16 cellular contexts compared by ENCODE assay signal in the genomic region with DNA sequence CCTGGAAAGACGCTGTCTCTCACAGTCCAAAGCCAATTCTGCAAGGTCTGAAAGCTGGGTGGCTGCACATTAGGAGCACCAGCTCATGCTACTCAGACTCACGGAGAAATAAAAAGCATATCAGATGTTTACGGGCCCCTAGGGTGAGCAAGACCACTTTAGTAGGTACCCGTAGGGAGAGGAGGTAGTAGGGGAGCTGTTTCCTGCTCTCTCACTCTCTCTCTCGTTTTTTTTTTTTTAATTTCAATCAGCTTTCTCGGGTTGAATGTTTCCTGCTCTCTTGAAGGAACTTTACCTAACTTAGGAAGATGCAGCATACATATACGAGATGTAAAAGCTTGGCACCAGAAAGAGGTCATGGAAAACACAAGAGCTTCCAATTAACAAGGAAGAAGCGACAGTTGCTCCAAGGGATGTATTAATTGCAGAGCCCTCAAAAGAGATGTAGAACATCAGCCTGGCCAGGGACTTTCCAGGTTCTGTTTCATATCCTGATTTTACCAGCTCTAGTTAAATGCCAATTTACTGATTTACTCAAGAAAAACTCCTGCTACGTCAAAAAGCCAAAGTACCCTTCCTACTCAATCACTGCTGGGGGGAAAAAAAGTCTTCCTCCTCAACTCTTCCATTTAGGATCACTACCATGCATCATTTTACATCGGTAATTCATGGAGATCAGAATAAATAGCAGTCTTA. TPM values are rescaled to one million over a fixed set of nuclear protein-coding genes. Genes with fewer than 3 reads are reported as not detected.
DNase-seq lines count a peak whose midpoint lies in the region; ATAC-seq and TF ChIP-seq lines count a peak whose summit lies in the region.
"Had no signal": no experiment of that assay in that cellular context is flagged by ENCODE, and none has a peak within 500 bp of the region (broad histone marks: within the 10 kb centered on the region; RNA-seq: fewer than 3 reads in every experiment).

No MANE protein-coding gene starts in this region.

- H3K9me3 ChIP-seq in T-helper 17 cell (ENCODE audit: control insufficient read depth, low read length, poor library complexity, severe bottlenecking) (no peaks in the 10 kb centered on the region), iPS-20b (ENCODE audit: insufficient read depth, low read depth, low read length) (no peaks in the 10 kb centered on the region), heart left ventricle (no peaks in the 10 kb centered on the region)

- peaks cover 57% of the 10 kb centered on the region for H3K27me3 Mint-ChIP-seq in T-helper 17 cell

- H3K36me3 Mint-ChIP-seq in T-helper 17 cell (ENCODE audit: low read depth), result no peaks in the 10 kb centered on the region

- peak overlapping the region; percentile 92 for H3K4me3 Mint-ChIP-seq in T-helper 17 cell

- no peak overlapping the region for H3K9ac ChIP-seq in iPS-20b (ENCODE audit: low read depth, low read length)

- no peak for TF ChIP-seq POLR2A in heart left ventricle (IDR thresholded peaks at IDR 0.05)

- intact Hi-C loops in heart left ventricle (cut with DNase I), result no loop called here

- H3K27me3 ChIP-seq in iPS-20b (ENCODE audit: insufficient read depth, low read length) (peaks cover 76% of the 10 kb centered on the region), H7 (ENCODE audit: control insufficient read depth, insufficient read depth, low read length) (peaks cover 15% of the 10 kb centered on the region), heart left ventricle (peaks cover 9 to 77% (median 33%) of the 10 kb centered on the region in 9 donors)

- WGBS in heart left ventricle, 4 donors, result 54 to 61% (median 55%) methylated on average over 10 of the region's 10 CpGs

- H3K27ac ChIP-seq in iPS-20b (ENCODE audit: low read length) (no peak overlapping the region), heart left ventricle (no peak overlapping the region)

- H3K36me3 ChIP-seq in iPS-20b (ENCODE audit: insufficient read depth, low read depth, low read length) (no peaks in the 10 kb centered on the region), H7 (replicated peaks; ENCODE audit: control insufficient read depth, insufficient read depth, low read length) (no peaks in the 10 kb centered on the region), heart left ventricle (no peaks in the 10 kb centered on the region)

- peaks cover 41% of the 10 kb centered on the region for H3K4me1 Mint-ChIP-seq in T-helper 17 cell

- ATAC-seq in T-helper 17 cell (no peak), heart left ventricle (no peak)

- H3K4me3 ChIP-seq in GM12875 (ENCODE audit: low read depth, low read length), result peak overlapping the region; percentile 46
- 0 out of 2 replicates have a peak overlapping the region, but pooled peaks have one; percentile 76 for H3K4me3 ChIP-seq in iPS-20b (ENCODE audit: low read length)
- no peak overlapping the region for H3K4me3 ChIP-seq in H7 (ENCODE audit: insufficient read depth, low read depth, low read length)
- H3K4me3 ChIP-seq in heart left ventricle, result no peak overlapping the region

- DNase-seq in CD1c-positive myeloid dendritic cell (ENCODE audit: extremely low spot score), result peak; percentile 64
- DNase-seq in T-helper 17 cell, result no peak
- no peak for DNase-seq in H7
- no peak for DNase-seq in anterior cingulate cortex (lab: John Stamatoyannopoulos, UW)
- DNase-seq in DMS79 (lab: John Stamatoyannopoulos, UW), result no peak
- DNase-seq in heart left ventricle, result no peak
- DNase-seq: stimulated activated CD4-positive, alpha-beta T cell treated with anti-CD3 and anti-CD28 coated beads, Interleukin-4, amount 100 ng/mL, for 1 hour; T1000 had no signal

- no peaks in the 10 kb centered on the region; the same call in 1 of the 2 replicates for H3K4me1 ChIP-seq in iPS-20b (ENCODE audit: insufficient read depth, low read length)
- peaks cover 0 to 24% (median 6%) of the 10 kb centered on the region in 12 donors for H3K4me1 ChIP-seq in heart left ventricle

- no peak for TF ChIP-seq CTCF in GM12875 (IDR thresholded peaks at IDR 0.05; ENCODE audit: borderline replicate concordance, insufficient read depth, low read depth, low read length)
- no peak for TF ChIP-seq CTCF in heart left ventricle (IDR thresholded peaks at IDR 0.05)

- peak overlapping the region; percentile 60 for H3K27ac Mint-ChIP-seq in T-helper 17 cell

RNA-seq across cellular contexts. Expression of gene LORICRIN, which starts 3.1 kb away (rescaled TPM):
- total RNA-seq in T-helper 17 cell, result not detected
- total RNA-seq in H7 (2014; rRNA removed; shearing (Covaris generic)), result not detected in 2 replicates
- not detected for total RNA-seq in heart left ventricle
- not detected for polyA plus RNA-seq in heart left ventricle
- total RNA-seq: bronchial epithelial cell, epithelial cell of proximal tubule, M059J, mesenteric fat pad, pulmonary artery endothelial cell, RPMI7951 had no signal

RNA-seq across cellular contexts. Expression of gene PRR9, which starts 45.2 kb away (rescaled TPM):
- total RNA-seq in T-helper 17 cell (not detected), heart left ventricle (1 to 10 TPM in 1 of 9 donors, not detected in 8; 1.1 TPM)
- total RNA-seq in H7 (2014; rRNA removed; shearing (Covaris generic)), result not detected in 2 replicates
- polyA plus RNA-seq in heart left ventricle, result not detected
- total RNA-seq: bronchial epithelial cell, epithelial cell of proximal tubule, M059J, mesenteric fat pad, pulmonary artery endothelial cell, RPMI7951 had no signal

RNA-seq across cellular contexts. Expression of gene PGLYRP3, which starts 50.1 kb away (rescaled TPM):
- total RNA-seq in T-helper 17 cell, result not detected
- total RNA-seq in H7 (2014; rRNA removed; shearing (Covaris generic)), result not detected in 2 replicates
- total RNA-seq in heart left ventricle, result not detected
- not detected for polyA plus RNA-seq in heart left ventricle
- total RNA-seq: epithelial cell of proximal tubule, M059J, mesenteric fat pad, pulmonary artery endothelial cell, RPMI7951 had no signal

RNA-seq across cellular contexts. Expression of gene LELP1, which starts 59.4 kb away (rescaled TPM):
- total RNA-seq in T-helper 17 cell (not detected), heart left ventricle (not detected)
- total RNA-seq in H7 (2014; rRNA removed; shearing (Covaris generic)), result not detected in 2 replicates
- polyA plus RNA-seq in heart left ventricle, result not detected
- total RNA-seq: bronchial epithelial cell, epithelial cell of proximal tubule, M059J, mesenteric fat pad, pulmonary artery endothelial cell, RPMI7951 had no signal

Comparison
In these comparisons a context has a peak if more than half of its experiments do, and no peak if none do; other contexts are left out.
1. H3K4me3 ChIP-seq: peak in GM12875 (single experiment) and iPS-20b (single experiment); none in H7 (single experiment) and heart left ventricle (0 of 12).